ENCODE assay signal across 8 cellular contexts in the genomic region with DNA sequence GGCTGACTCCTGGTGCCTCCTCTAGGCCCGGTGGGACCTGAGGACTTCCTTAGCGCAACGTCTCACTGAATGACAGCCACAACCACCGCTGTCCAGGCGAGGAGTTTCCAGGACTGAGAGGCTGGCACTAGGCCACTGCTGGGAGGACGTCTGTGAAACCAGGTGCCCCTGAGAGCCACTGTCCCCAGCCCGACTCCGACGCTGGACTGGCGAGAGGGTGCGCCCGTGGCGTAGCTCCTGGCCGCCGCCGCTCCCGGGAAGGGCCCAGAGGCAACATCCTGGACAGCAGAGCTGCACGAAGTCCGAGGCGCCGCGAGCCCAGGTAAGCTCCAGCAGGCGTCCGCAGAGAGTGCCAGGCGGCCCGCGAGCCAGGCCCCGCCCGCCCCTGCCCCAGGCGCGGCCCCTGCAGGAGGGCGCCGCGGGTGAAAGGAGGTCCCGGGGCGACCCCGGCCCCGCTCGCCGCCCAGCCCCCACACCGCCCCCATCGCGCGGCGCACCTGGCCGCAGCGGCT. TPM values are rescaled to one million over a fixed set of nuclear protein-coding genes. Genes with fewer than 3 reads are reported as not detected.
A peak's percentile ranks its signal among the peaks of the same experiment; 100 is the strongest.
DNase-seq lines count a peak whose midpoint lies in the region; ATAC-seq, FAIRE-seq and TF ChIP-seq lines count a peak whose summit lies in the region.

No MANE protein-coding gene starts in this region.

- H3K4me1 Mint-ChIP-seq in GM23338 = peaks cover 29% of the 10 kb centered on the region

- DNase-seq in GM03348 (ENCODE audit: low spot score) = peak; percentile 57
- peak; percentile 70 for DNase-seq in GM23338 (ENCODE audit: low spot score)
- DNase-seq in Kasumi-1 (lab: John Stamatoyannopoulos, UW) = peak; percentile 25 to 33
- peak; percentile 35 to 50 for DNase-seq in activated CD4-positive, alpha-beta T cell treated with anti-CD3 and anti-CD28 coated beads, Interleukin-2, amount 50 U/mL, for 48 hours
- DNase-seq in endothelial cell of umbilical vein (ENCODE audit: low read depth, low spot score) = peak; percentile 54
- DNase-seq in suprapubic skin (ENCODE audit: low spot score in 2 of 2) = peak in 1 of 2 donors; percentile 86
- DNase-seq in foreskin melanocyte = no peak

- TF ChIP-seq CTCF in GM23338 (conservative IDR thresholded peaks at IDR 0.05; ENCODE audit: low read depth in 2 of 2) (no peak), endothelial cell of umbilical vein (IDR thresholded peaks at IDR 0.05; ENCODE audit: extremely low read depth in 1 of 2, insufficient read depth in 1 of 2, low read depth in 1 of 2, low read length in 2 of 2) (no peak), suprapubic skin (IDR thresholded peaks at IDR 0.05) (no peak)

- CTCF ChIA-PET in endothelial cell of umbilical vein (lab: Charles Lee) = interaction anchor here (0.5 to 1.5 kb wide), 2 partner anchors 37 to 41 kb away, joined by 4 read pairs; no protein-coding TSS in a partner anchor

- H3K36me3 Mint-ChIP-seq in GM23338 (ENCODE audit: low read depth) = no peaks in the 10 kb centered on the region; the same call in 2 of the 3 replicates

- H3K36me3 ChIP-seq in GM23338 (ENCODE audit: insufficient read depth) (no peaks in the 10 kb centered on the region), endothelial cell of umbilical vein (ENCODE audit: control insufficient read depth in 2 of 2, extremely low read depth in 1 of 2, insufficient read depth in 2 of 2, low read length in 2 of 2) (peaks cover 0 to 2% of the 10 kb centered on the region in 2 experiments), suprapubic skin (no peaks in the 10 kb centered on the region)

- H3K27ac ChIP-seq in GM23338 (ENCODE audit: low read depth) = peak overlapping the region; percentile 88
- H3K27ac ChIP-seq in endothelial cell of umbilical vein (ENCODE audit: insufficient read depth, low read depth, low read length) = peak overlapping the region; percentile 4
- H3K27ac ChIP-seq in suprapubic skin = peak overlapping the region; percentile 96

- H2AFZ ChIP-seq in GM23338 (0 out of 2 replicates have a peak overlapping the region, but pooled peaks have one; percentile 69), endothelial cell of umbilical vein (ENCODE audit: low read depth, low read length) (peak overlapping the region; percentile 99)

- no peaks in the 10 kb centered on the region for H3K9me3 Mint-ChIP-seq in GM23338

- H3K9me1 ChIP-seq in endothelial cell of umbilical vein (replicated peaks; ENCODE audit: control insufficient read depth, extremely low read depth, insufficient read depth, low read length) = no peaks in the 10 kb centered on the region

- peak overlapping the region; percentile 93 for H3K4me2 ChIP-seq in GM23338
- H3K4me2 ChIP-seq in endothelial cell of umbilical vein (ENCODE audit: insufficient read depth, low read length) = peak overlapping the region; percentile 91

- H3K9me3 ChIP-seq in endothelial cell of umbilical vein (replicated peaks; ENCODE audit: control insufficient read depth, insufficient read depth, low read length) (no peaks in the 10 kb centered on the region), mononuclear cell (ENCODE audit: low read depth, low read length) (no peaks in the 10 kb centered on the region), suprapubic skin (no peaks in the 10 kb centered on the region)

- 0% methylated on average over 4 of the region's 47 CpGs for WGBS in suprapubic skin

- H3K27me3 Mint-ChIP-seq in GM23338 (ENCODE audit: insufficient read depth, low read depth, poor library complexity) = peaks cover 22% of the 10 kb centered on the region

- TF ChIP-seq POLR2A in endothelial cell of umbilical vein (IDR thresholded peaks at IDR 0.05; ENCODE audit: low read depth, low read length) = no peak
- no peak for TF ChIP-seq POLR2A in suprapubic skin (IDR thresholded peaks at IDR 0.05)

- peak overlapping the region; percentile 78 for H3K9ac ChIP-seq in endothelial cell of umbilical vein (replicated peaks; ENCODE audit: extremely low read depth, insufficient read depth, low read length)

- peak; percentile 30 for ATAC-seq in GM23338

- H3K9me2 ChIP-seq in GM23338 (ENCODE audit: insufficient read depth) = no peaks in the 10 kb centered on the region

- peak overlapping the region; percentile 56; the same call in 1 of the 2 replicates for H3K27ac Mint-ChIP-seq in GM23338

- H3K4me1 ChIP-seq in GM23338 (ENCODE audit: insufficient read depth) (peaks cover 16% of the 10 kb centered on the region), endothelial cell of umbilical vein (ENCODE audit: control insufficient read depth, extremely low read depth, insufficient read depth, low read length) (peaks cover 9% of the 10 kb centered on the region), mononuclear cell (ENCODE audit: insufficient read depth, low read length) (peaks cover 54% of the 10 kb centered on the region), suprapubic skin (peaks cover 59% of the 10 kb centered on the region)

- H4K20me1 ChIP-seq in GM23338 (replicated peaks; ENCODE audit: insufficient read depth) = peaks cover 38% of the 10 kb centered on the region
- peaks cover 7% of the 10 kb centered on the region for H4K20me1 ChIP-seq in endothelial cell of umbilical vein (replicated peaks; ENCODE audit: control insufficient read depth, extremely low read depth, insufficient read depth, low read length)

- H3K4me3 Mint-ChIP-seq in GM23338 = peak overlapping the region; percentile 90

- POLR2A ChIA-PET in endothelial cell of umbilical vein (lab: Charles Lee) = no interaction called here

- TF ChIP-seq EP300 in suprapubic skin (IDR thresholded peaks at IDR 0.05) = no peak

- dilution Hi-C loops in endothelial cell of umbilical vein (cut with MboI; ENCODE audit: extremely low pct_ligation_motif_present, low sequenced_read_pairs) = no loop called here

- peak; percentile 56 for FAIRE-seq in endothelial cell of umbilical vein (lab: Jason Lieb, UNC)

- no TSS peak for BruUV-seq in endothelial cell of umbilical vein (replicated peaks; lab: Mats Ljungman, UMichigan)

- H3K79me2 ChIP-seq in GM23338 (replicated peaks; ENCODE audit: insufficient read depth) (peaks cover 51% of the 10 kb centered on the region), endothelial cell of umbilical vein (ENCODE audit: control insufficient read depth, insufficient read depth, low read length) (peaks cover 48% of the 10 kb centered on the region)

- H3K27me3 ChIP-seq in GM23338 (ENCODE audit: insufficient read depth) = no peaks in the 10 kb centered on the region
- H3K27me3 ChIP-seq in endothelial cell of umbilical vein (ENCODE audit: control insufficient read depth in 2 of 2, insufficient read depth in 2 of 2, low read length in 2 of 2) = no peaks in the 10 kb centered on the region
- H3K27me3 ChIP-seq in mononuclear cell (ENCODE audit: insufficient read depth, low read length) = no peaks in the 10 kb centered on the region
- H3K27me3 ChIP-seq in suprapubic skin = no peaks in the 10 kb centered on the region

- H3F3A ChIP-seq in GM23338 (replicated peaks; ENCODE audit: low read depth) = peaks cover 4% of the 10 kb centered on the region; the same call in 1 of the 2 replicates

- H3K4me3 ChIP-seq in GM23338 = peak overlapping the region; percentile 96
- H3K4me3 ChIP-seq in endothelial cell of umbilical vein (replicated peaks in 1 of 3; ENCODE audit: insufficient read depth in 1 of 3, low read depth in 1 of 3, low read length in 3 of 3) = peak overlapping the region; percentile 61 to 91 (median 80)
- peak overlapping the region; percentile 64 for H3K4me3 ChIP-seq in mononuclear cell (ENCODE audit: low read length)
- peak overlapping the region; percentile 98 for H3K4me3 ChIP-seq in suprapubic skin

- intact Hi-C loops in endothelial cell of umbilical vein (cut with micrococcal nuclease) = loop anchor here (1.0 to 2.0 kb wide), 2 partner anchors 23 to 37 kb away; partner anchors contain the start of gene ESS2

RNA-seq across cellular contexts. Expression of gene DGCR2, which starts 0.5 kb away (rescaled TPM):
- total RNA-seq in GM23338 (2014; rRNA removed; shearing (Covaris generic)) = 59.3 and 83.0 TPM in 2 replicates
- polyA plus RNA-seq in GM23338 (2016; fragmentation: Nextera tagmentation; extraction: Ambion mirVana) (18.5 and 21.0 TPM in 2 replicates), endothelial cell of umbilical vein (51.2 and 61.7 TPM in 2 replicates)
- total RNA-seq in endothelial cell of umbilical vein (44.8 and 49.6 TPM in 2 replicates), mononuclear cell (31.2 TPM), suprapubic skin (100 to 1,000 TPM; 115 to 172 (median 130) TPM)
- 47.7 and 50.7 TPM in 2 replicates for polyA plus RNA-seq in endothelial cell of umbilical vein (2011; cell fraction: cytosol; rRNA removed)
- 41.7 and 53.7 TPM in 2 replicates for polyA plus RNA-seq in endothelial cell of umbilical vein (2011; cell fraction: nucleus; rRNA removed)
- 27.3 and 36.4 TPM in 2 replicates for polyA plus RNA-seq in endothelial cell of umbilical vein (2012)
- polyA minus RNA-seq in endothelial cell of umbilical vein = 46.5 and 74.1 TPM in 2 replicates
- polyA minus RNA-seq in endothelial cell of umbilical vein (2011; cell fraction: cytosol; rRNA and poly(A)+ RNA removed) = 13.5 TPM
- polyA minus RNA-seq in endothelial cell of umbilical vein (2011; cell fraction: nucleus; rRNA and poly(A)+ RNA removed) = 29.0 and 29.3 TPM in 2 replicates

RNA-seq across cellular contexts. Expression of gene TSSK2, which starts 9.4 kb away (rescaled TPM):
- total RNA-seq in GM23338 (2014; rRNA removed; shearing (Covaris generic)) = not detected in 2 replicates
- polyA plus RNA-seq in GM23338 (2016; fragmentation: Nextera tagmentation; extraction: Ambion mirVana) = not detected in 2 replicates
- total RNA-seq in endothelial cell of umbilical vein = not detected in 2 replicates
- polyA plus RNA-seq in endothelial cell of umbilical vein = not detected in 2 replicates
- not detected in 2 replicates for polyA plus RNA-seq in endothelial cell of umbilical vein (2011; cell fraction: cytosol; rRNA removed)
- not detected in 2 replicates for polyA plus RNA-seq in endothelial cell of umbilical vein (2011; cell fraction: nucleus; rRNA removed)
- polyA plus RNA-seq in endothelial cell of umbilical vein (2012) = not detected in 2 replicates
- polyA minus RNA-seq in endothelial cell of umbilical vein = not detected in 2 replicates
- not detected for polyA minus RNA-seq in endothelial cell of umbilical vein (2011; cell fraction: cytosol; rRNA and poly(A)+ RNA removed)
- not detected in 2 replicates for polyA minus RNA-seq in endothelial cell of umbilical vein (2011; cell fraction: nucleus; rRNA and poly(A)+ RNA removed)
- 0.21 TPM for total RNA-seq in mononuclear cell
- total RNA-seq in suprapubic skin = not detected

RNA-seq across cellular contexts. Expression of gene ESS2, which starts 22.8 kb away (rescaled TPM):
- 18.4 and 21.6 TPM in 2 replicates for total RNA-seq in GM23338 (2014; rRNA removed; shearing (Covaris generic))
- polyA plus RNA-seq in GM23338 (2016; fragmentation: Nextera tagmentation; extraction: Ambion mirVana) (12.3 and 15.2 TPM in 2 replicates), endothelial cell of umbilical vein (20.1 and 22.8 TPM in 2 replicates)
- total RNA-seq in endothelial cell of umbilical vein (18.4 and 21.9 TPM in 2 replicates), mononuclear cell (24.0 TPM), suprapubic skin (10 to 100 TPM; 22.4 to 26.0 (median 24.0) TPM)
- polyA plus RNA-seq in endothelial cell of umbilical vein (2011; cell fraction: cytosol; rRNA removed) = 16.5 and 20.9 TPM in 2 replicates
- 18.2 and 19.2 TPM in 2 replicates for polyA plus RNA-seq in endothelial cell of umbilical vein (2011; cell fraction: nucleus; rRNA removed)
- 14.6 and 15.4 TPM in 2 replicates for polyA plus RNA-seq in endothelial cell of umbilical vein (2012)
- 6.6 and 7.9 TPM in 2 replicates for polyA minus RNA-seq in endothelial cell of umbilical vein
- polyA minus RNA-seq in endothelial cell of umbilical vein (2011; cell fraction: cytosol; rRNA and poly(A)+ RNA removed) = 3.6 TPM
- polyA minus RNA-seq in endothelial cell of umbilical vein (2011; cell fraction: nucleus; rRNA and poly(A)+ RNA removed) = 2.5 and 5.6 TPM in 2 replicates

RNA-seq across cellular contexts. Expression of gene GSC2, which starts 28.4 kb away (rescaled TPM):
- not detected in 2 replicates for total RNA-seq in GM23338 (2014; rRNA removed; shearing (Covaris generic))
- polyA plus RNA-seq in GM23338 (2016; fragmentation: Nextera tagmentation; extraction: Ambion mirVana) (not detected in 2 replicates), endothelial cell of umbilical vein (not detected in 2 replicates)
- total RNA-seq in endothelial cell of umbilical vein (not detected in 2 replicates), mononuclear cell (not detected), suprapubic skin (not detected)
- not detected in 2 replicates for polyA plus RNA-seq in endothelial cell of umbilical vein (2011; cell fraction: cytosol; rRNA removed)
- polyA plus RNA-seq in endothelial cell of umbilical vein (2011; cell fraction: nucleus; rRNA removed) = not detected in 2 replicates
- not detected in 2 replicates for polyA plus RNA-seq in endothelial cell of umbilical vein (2012)
- polyA minus RNA-seq in endothelial cell of umbilical vein = not detected in 2 replicates
- not detected for polyA minus RNA-seq in endothelial cell of umbilical vein (2011; cell fraction: cytosol; rRNA and poly(A)+ RNA removed)
- polyA minus RNA-seq in endothelial cell of umbilical vein (2011; cell fraction: nucleus; rRNA and poly(A)+ RNA removed) = not detected in 2 replicates

RNA-seq across cellular contexts. Expression of gene SLC25A1, which starts 56.8 kb away (rescaled TPM):
- total RNA-seq in GM23338 (2014; rRNA removed; shearing (Covaris generic)) = 210 and 242 TPM in 2 replicates
- 141 and 145 TPM in 2 replicates for polyA plus RNA-seq in GM23338 (2016; fragmentation: Nextera tagmentation; extraction: Ambion mirVana)
- 94.5 and 102 TPM in 2 replicates for total RNA-seq in endothelial cell of umbilical vein
- polyA plus RNA-seq in endothelial cell of umbilical vein = 78.0 and 80.0 TPM in 2 replicates
- polyA plus RNA-seq in endothelial cell of umbilical vein (2011; cell fraction: cytosol; rRNA removed) = 53.3 and 64.5 TPM in 2 replicates
- 30.5 and 34.5 TPM in 2 replicates for polyA plus RNA-seq in endothelial cell of umbilical vein (2011; cell fraction: nucleus; rRNA removed)
- 48.5 and 55.1 TPM in 2 replicates for polyA plus RNA-seq in endothelial cell of umbilical vein (2012)
- 42.0 and 44.0 TPM in 2 replicates for polyA minus RNA-seq in endothelial cell of umbilical vein
- polyA minus RNA-seq in endothelial cell of umbilical vein (2011; cell fraction: cytosol; rRNA and poly(A)+ RNA removed) = 35.6 TPM
- polyA minus RNA-seq in endothelial cell of umbilical vein (2011; cell fraction: nucleus; rRNA and poly(A)+ RNA removed) = 8.2 and 9.9 TPM in 2 replicates
- 12.4 TPM for total RNA-seq in mononuclear cell
- total RNA-seq in suprapubic skin = 10 to 100 TPM; 35.6 to 71.0 (median 57.8) TPM

Comparison
In these comparisons a context has a peak if more than half of its experiments do, and no peak if none do; other contexts are left out.
1. H3K27ac ChIP-seq: peak in every context shown above with its lines; median percentile 96 in suprapubic skin; 88 in GM23338; 4 in endothelial cell of umbilical vein.